ENCODE assay signal across 8 cellular contexts in the genomic region with DNA sequence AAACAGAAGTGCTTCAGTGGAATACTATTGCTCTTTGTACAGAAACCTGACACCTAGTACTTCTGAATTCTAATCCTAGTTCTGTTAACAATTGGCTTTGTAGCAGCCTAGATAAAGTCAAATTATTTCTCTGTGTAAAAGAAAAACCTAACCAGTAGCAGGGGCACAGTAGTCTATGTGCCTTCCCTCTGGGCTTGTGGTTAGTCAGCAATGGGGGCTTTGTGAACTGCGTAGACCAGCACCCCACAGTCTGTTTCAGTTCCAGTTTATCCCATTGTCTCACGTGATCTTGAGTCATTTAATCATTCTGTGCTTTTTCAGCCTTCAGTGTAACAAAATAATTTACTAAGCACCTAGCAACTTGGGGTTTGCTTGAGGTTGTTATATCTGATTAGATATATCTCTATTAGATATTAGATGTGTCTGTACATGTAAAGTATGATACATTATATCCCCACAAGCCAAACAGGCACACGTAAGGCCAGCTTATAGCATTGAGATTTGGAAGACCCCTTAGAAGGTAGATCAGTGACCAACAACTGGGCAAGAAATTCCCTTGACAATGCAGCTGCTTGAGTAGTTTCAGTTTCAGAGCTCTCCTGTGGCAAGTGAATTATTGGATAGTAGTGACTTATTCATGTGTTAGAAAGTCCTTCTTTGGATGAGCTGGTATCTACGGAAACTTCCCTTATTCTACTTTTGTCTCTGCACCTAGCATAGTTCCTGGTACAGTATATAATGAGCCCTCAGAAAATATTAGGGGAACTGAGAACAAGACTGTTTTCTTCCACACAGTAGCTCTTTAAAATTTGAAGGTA. TPM values are rescaled to one million over a fixed set of nuclear protein-coding genes. Genes with fewer than 3 reads are reported as not detected.
A peak's percentile ranks its signal among the peaks of the same experiment; 100 is the strongest.
DNase-seq lines count a peak whose midpoint lies in the region; ATAC-seq and TF ChIP-seq lines count a peak whose summit lies in the region.

No MANE protein-coding gene starts in this region.

- H3K27me3 Mint-ChIP-seq in activated T-cell treated with anti-CD3 and anti-CD28 coated beads, Interleukin-2, amount 50 U/mL, for 4 hours (ENCODE audit: low read depth): peaks cover 2% of the 10 kb centered on the region

- no peak for DNase-seq in activated T-cell treated with anti-CD3 and anti-CD28 coated beads, Interleukin-2, amount 50 U/mL, for 4 hours
- DNase-seq in activated T-cell treated with anti-CD3 and anti-CD28 coated beads for 4 hours (no peak), SJCRH30 (peak; percentile 40 to 63), HCEC 1CT (no peak)
- no peak for DNase-seq in stimulated activated naive CD8-positive, alpha-beta T cell treated with anti-CD3 and anti-CD28 coated beads, Interleukin-15, Interleukin-2, amounts not matched to agents 100 U/mL and 50 U/mL, for 24 hours
- no peak for DNase-seq in activated CD4-positive, alpha-beta T cell treated with anti-CD3 and anti-CD28 coated beads, Interleukin-2, amount 50 U/mL, for 1 hour

- H3K9me3 ChIP-seq in SJCRH30 (replicated peaks): no peaks in the 10 kb centered on the region

- H3K4me3 Mint-ChIP-seq in activated T-cell treated with anti-CD3 and anti-CD28 coated beads, Interleukin-2, amount 50 U/mL, for 4 hours: peak overlapping the region; percentile 72

- H3K27me3 ChIP-seq in SJCRH30: no peaks in the 10 kb centered on the region

- no peaks in the 10 kb centered on the region for H3K9me3 Mint-ChIP-seq in activated T-cell treated with anti-CD3 and anti-CD28 coated beads, Interleukin-2, amount 50 U/mL, for 4 hours

- no peaks in the 10 kb centered on the region for H3K36me3 Mint-ChIP-seq in activated T-cell treated with anti-CD3 and anti-CD28 coated beads, Interleukin-2, amount 50 U/mL, for 4 hours (ENCODE audit: insufficient read depth)

- ATAC-seq in activated T-cell treated with anti-CD3 and anti-CD28 coated beads, Interleukin-2, amount 50 U/mL, for 4 hours: peak; percentile 74 to 76
- peak; percentile 37 for ATAC-seq in HG03025 (IDR thresholded peaks at IDR 0.05; ENCODE audit: low FRiP score, unreplicated experiment)
- peak; percentile 82 for ATAC-seq in stimulated activated naive CD8-positive, alpha-beta T cell treated with anti-CD3 and anti-CD28 coated beads, Interleukin-15, Interleukin-2, amounts not matched to agents 100 U/mL and 50 U/mL, for 24 hours
- no peak for ATAC-seq in SK-N-SH treated with all-trans-retinoic acid at 6 μM for 48 hours

- H3K4me1 ChIP-seq in SJCRH30: peaks cover 15% of the 10 kb centered on the region

- H3K36me3 ChIP-seq in SJCRH30: no peaks in the 10 kb centered on the region

- peak overlapping the region; percentile 4; the same call in 1 of the 2 replicates for H3K27ac ChIP-seq in SJCRH30

- peak overlapping the region; percentile 28 for H3K4me3 ChIP-seq in SJCRH30

- peaks cover 76% of the 10 kb centered on the region for H3K4me1 Mint-ChIP-seq in activated T-cell treated with anti-CD3 and anti-CD28 coated beads, Interleukin-2, amount 50 U/mL, for 4 hours (ENCODE audit: low read depth)

TF ChIP-seq in SK-N-SH treated with all-trans-retinoic acid at 6 μM for 48 hours, 23 proteins besides CTCF, POLR2A, EP300 and RAD21:
- TF ChIP-seq CREB5 (CRISPR knock-in tag; IDR thresholded peaks at IDR 0.05; ENCODE audit: low read depth): no peak
- no peak for TF ChIP-seq TSHZ2 (CRISPR knock-in tag; IDR thresholded peaks at IDR 0.05)
- no peak for TF ChIP-seq ZFP30 (CRISPR knock-in tag; IDR thresholded peaks at IDR 0.05)
- TF ChIP-seq ZNF70 (CRISPR knock-in tag; IDR thresholded peaks at IDR 0.05): no peak
- TF ChIP-seq ZFP3 (CRISPR knock-in tag; IDR thresholded peaks at IDR 0.05): no peak
- no peak for TF ChIP-seq TOX (CRISPR knock-in tag; IDR thresholded peaks at IDR 0.05; ENCODE audit: borderline replicate concordance)
- no peak for TF ChIP-seq ZC3H10 (CRISPR knock-in tag; IDR thresholded peaks at IDR 0.05)
- TF ChIP-seq PPARA (CRISPR knock-in tag; IDR thresholded peaks at IDR 0.05; ENCODE audit: borderline replicate concordance): no peak
- no peak for TF ChIP-seq ARNTL (CRISPR knock-in tag; IDR thresholded peaks at IDR 0.05; ENCODE audit: borderline replicate concordance, low read depth)
- TF ChIP-seq, protein P1, sequence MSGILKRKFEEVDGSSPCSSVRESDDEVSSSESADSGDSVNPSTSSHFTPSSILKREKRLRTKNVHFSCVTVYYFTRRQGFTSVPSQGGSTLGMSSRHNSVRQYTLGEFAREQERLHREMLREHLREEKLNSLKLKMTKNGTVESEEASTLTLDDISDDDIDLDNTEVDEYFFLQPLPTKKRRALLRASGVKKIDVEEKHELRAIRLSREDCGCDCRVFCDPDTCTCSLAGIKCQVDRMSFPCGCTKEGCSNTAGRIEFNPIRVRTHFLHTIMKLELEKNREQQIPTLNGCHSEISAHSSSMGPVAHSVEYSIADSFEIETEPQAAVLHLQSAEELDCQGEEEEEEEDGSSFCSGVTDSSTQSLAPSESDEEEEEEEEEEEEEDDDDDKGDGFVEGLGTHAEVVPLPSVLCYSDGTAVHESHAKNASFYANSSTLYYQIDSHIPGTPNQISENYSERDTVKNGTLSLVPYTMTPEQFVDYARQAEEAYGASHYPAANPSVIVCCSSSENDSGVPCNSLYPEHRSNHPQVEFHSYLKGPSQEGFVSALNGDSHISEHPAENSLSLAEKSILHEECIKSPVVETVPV (CRISPR knock-in tag; IDR thresholded peaks at IDR 0.05): no peak
- TF ChIP-seq TCF4 (CRISPR knock-in tag; IDR thresholded peaks at IDR 0.05; ENCODE audit: borderline replicate concordance): no peak
- TF ChIP-seq ISL1 (CRISPR knock-in tag; IDR thresholded peaks at IDR 0.05): no peak
- no peak for TF ChIP-seq POU6F1 (CRISPR knock-in tag; IDR thresholded peaks at IDR 0.05; ENCODE audit: borderline replicate concordance, low read depth)
- no peak for TF ChIP-seq GLIS3 (CRISPR knock-in tag; IDR thresholded peaks at IDR 0.05)
- TF ChIP-seq RARB (CRISPR knock-in tag; IDR thresholded peaks at IDR 0.05): no peak

RNA-seq across cellular contexts. Expression of gene CCR6, which starts 27.9 kb away (rescaled TPM):
- total RNA-seq in activated T-cell treated with anti-CD3 and anti-CD28 coated beads, Interleukin-2, amount 50 U/mL, for 4 hours: 1 to 10 TPM; 1.7 to 8.8 (median 5.1) TPM
- not detected in 2 replicates for total RNA-seq in SJCRH30 (2014; rRNA removed; shearing (Covaris generic))

Comparison
In these comparisons a context has a peak if more than half of its experiments do, and no peak if none do; other contexts are left out.
1. DNase-seq: peak in SJCRH30 (2 of 2); none in activated T-cell treated with anti-CD3 and anti-CD28 coated beads, Interleukin-2, amount 50 U/mL, for 4 hours (single experiment), activated T-cell treated with anti-CD3 and anti-CD28 coated beads for 4 hours (single experiment), stimulated activated naive CD8-positive, alpha-beta T cell treated with anti-CD3 and anti-CD28 coated beads, Interleukin-15, Interleukin-2, amounts not matched to agents 100 U/mL and 50 U/mL, for 24 hours (single experiment), activated CD4-positive, alpha-beta T cell treated with anti-CD3 and anti-CD28 coated beads, Interleukin-2, amount 50 U/mL, for 1 hour (single experiment) and HCEC 1CT (single experiment).